In the genomic region with DNA sequence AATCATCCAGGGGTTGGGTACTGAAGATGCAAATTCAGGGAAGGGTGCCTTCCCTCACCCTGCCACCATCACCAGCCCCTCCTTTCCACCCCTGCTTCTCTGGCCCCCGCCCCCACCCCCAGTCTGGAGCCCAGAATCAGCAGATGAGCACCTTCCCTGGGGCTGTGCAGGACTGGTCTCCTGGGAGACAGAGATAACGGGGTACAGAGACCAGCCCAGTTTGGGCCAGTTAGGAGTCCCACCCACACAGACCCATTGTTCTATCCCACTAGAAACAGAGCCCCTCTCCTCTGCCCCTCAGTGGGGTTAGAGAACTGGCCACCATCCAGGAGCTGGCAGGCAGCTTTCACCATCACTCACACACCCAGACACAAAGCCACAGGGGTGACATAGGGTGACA, we compare ENCODE assay signal across 28 cellular contexts. TPM values are rescaled to one million over a fixed set of nuclear protein-coding genes. Genes with fewer than 3 reads are reported as not detected.
A peak's percentile ranks its signal among the peaks of the same experiment; 100 is the strongest.
DNase-seq lines count a peak whose midpoint lies in the region; ATAC-seq and TF ChIP-seq lines count a peak whose summit lies in the region.
"Had no signal": no experiment of that assay in that cellular context is flagged by ENCODE, and none has a peak within 500 bp of the region (broad histone marks: within the 10 kb centered on the region; RNA-seq: fewer than 3 reads in every experiment).

No MANE protein-coding gene starts in this region.

- DNase-seq in NCI-H82 (lab: John Stamatoyannopoulos, UW) (peak; percentile 33), NCI-H82 treated with DMSO at 0.1 percent for 48 hours (lab: John Stamatoyannopoulos, UW; ENCODE audit: unreplicated experiment) (no peak), NCI-H2081 treated with DMSO at 0.1 percent for 48 hours (lab: John Stamatoyannopoulos, UW) (peak; percentile 39), NCI-H146 (lab: John Stamatoyannopoulos, UW) (no peak), PC-9 (no peak), C1 segment of cervical spinal cord (lab: John Stamatoyannopoulos, UW) (no peak)
- DNase-seq: activated CD4-positive, CD25-positive, alpha-beta regulatory T cell; activated naive CD4-positive, alpha-beta T cell treated with Interleukin-2 at 50 U/mL for 16 hours; activated T-cell treated with anti-CD3 and anti-CD28 coated beads, Interleukin-2, amount 50 U/mL, for 1 hour; colonic mucosa; effector memory CD8-positive, alpha-beta T cell; esophagus squamous epithelium; gastrocnemius medialis; GF-D8; H7; hippocampal formation; left ventricle myocardium inferior; naive thymus-derived CD8-positive, alpha-beta T cell; NCI-H1930; stomach; T-helper 9 cell; trophoblast cell had no signal

- no peak overlapping the region for H3K4me2 ChIP-seq in PC-9

- CTCF ChIA-PET in PC-9 (lab: Charles Lee) = no interaction called here

- no peak for ATAC-seq in HG02678 (IDR thresholded peaks at IDR 0.05; ENCODE audit: unreplicated experiment)
- ATAC-seq: effector memory CD8-positive, alpha-beta T cell; gastrocnemius medialis; naive thymus-derived CD8-positive, alpha-beta T cell; sciatic nerve had no signal

- no TSS peak for BruUV-seq in PC-9 (replicated peaks; lab: Mats Ljungman, UMichigan)

- H2AFZ ChIP-seq in PC-9 = no peak overlapping the region

- H4K20me1 ChIP-seq in PC-9 (ENCODE audit: insufficient read depth) = no peaks in the 10 kb centered on the region

- no peak overlapping the region for H3K4me3 ChIP-seq in PC-9
- H3K4me3 ChIP-seq: breast epithelium, colonic mucosa, esophagus squamous epithelium, gastrocnemius medialis, left ventricle myocardium inferior, stomach had no signal

- H3K79me2 ChIP-seq in PC-9 (ENCODE audit: low read depth) = no peaks in the 10 kb centered on the region

- no peaks in the 10 kb centered on the region for H3K9me3 ChIP-seq in PC-9 (ENCODE audit: insufficient read depth, low read depth)
- H3K9me3 ChIP-seq: breast epithelium, colonic mucosa, esophagus squamous epithelium, gastrocnemius medialis, left ventricle myocardium inferior, stomach had no signal

- H3K9me2 ChIP-seq in PC-9 (ENCODE audit: insufficient read depth) = no peaks in the 10 kb centered on the region

- H3K27ac ChIP-seq in VCaP = peak overlapping the region; percentile 79
- no peak overlapping the region for H3K27ac ChIP-seq in PC-9
- H3K27ac ChIP-seq: breast epithelium, gastrocnemius medialis, left ventricle myocardium inferior had no signal

- POLR2A ChIA-PET in PC-9 (lab: Charles Lee; ENCODE audit: unreplicated experiment) = no interaction called here

- H3K36me3 ChIP-seq in PC-9 (ENCODE audit: low read depth) = no peaks in the 10 kb centered on the region
- H3K36me3 ChIP-seq: breast epithelium, colonic mucosa, esophagus squamous epithelium, gastrocnemius medialis, left ventricle myocardium inferior, stomach had no signal

- peaks cover 23% of the 10 kb centered on the region; the same call in 1 of the 2 replicates for H3K27me3 ChIP-seq in PC-9 (ENCODE audit: insufficient read depth, low read depth)

- 0 out of 2 replicates have a peak, but pooled peaks cover 3% of the 10 kb centered on the region for H3F3A ChIP-seq in PC-9 (ENCODE audit: insufficient read depth, low read depth)

- TF ChIP-seq CTCF in VCaP (conservative IDR thresholded peaks at IDR 0.05) (no peak), PC-9 (conservative IDR thresholded peaks at IDR 0.05) (no peak)

- H3K4me1 ChIP-seq in PC-9 (replicated peaks; ENCODE audit: insufficient read depth) = peaks cover 13% of the 10 kb centered on the region; the same call in 1 of the 2 replicates

- intact Hi-C loops in PC-9 (cut with micrococcal nuclease; ENCODE audit: unreplicated experiment) = loop anchor here (5.0 kb wide), 1 partner anchor 60 kb away; no protein-coding TSS in a partner anchor

RNA-seq across cellular contexts. Expression of a gene that starts 4.5 kb away (rescaled TPM):
- total RNA-seq in PC-9 (2021) = not detected in 2 replicates
- total RNA-seq: breast epithelium; esophagus squamous epithelium; gastrocnemius medialis; H7; left ventricle myocardium inferior; mesothelial cell of epicardium; naive thymus-derived CD8-positive, alpha-beta T cell; sciatic nerve had no signal

RNA-seq across cellular contexts. Expression of a gene that starts 12.7 kb away (rescaled TPM):
- not detected in 2 replicates for total RNA-seq in PC-9 (2021)
- total RNA-seq: breast epithelium; gastrocnemius medialis; H7; left ventricle myocardium inferior; M059J; naive thymus-derived CD8-positive, alpha-beta T cell; sciatic nerve had no signal

RNA-seq across cellular contexts. Expression of a gene that starts 38.3 kb away (rescaled TPM):
- 0.17 and 0.20 TPM in 2 replicates for total RNA-seq in PC-9 (2021)
- total RNA-seq: breast epithelium; esophagus squamous epithelium; gastrocnemius medialis; left ventricle myocardium inferior; naive thymus-derived CD8-positive, alpha-beta T cell; sciatic nerve had no signal

RNA-seq across cellular contexts. Expression of a gene that starts 43.6 kb away (rescaled TPM):
- total RNA-seq in PC-9 (2021) = not detected in 2 replicates
- total RNA-seq: H7; left ventricle myocardium inferior; M059J; mesothelial cell of epicardium; naive thymus-derived CD8-positive, alpha-beta T cell had no signal

Comparison
In these comparisons a context has a peak if more than half of its experiments do, and no peak if none do; other contexts are left out.
1. DNase-seq: peak in NCI-H82 (single experiment) and NCI-H2081 treated with DMSO at 0.1 percent for 48 hours (single experiment); none in NCI-H82 treated with DMSO at 0.1 percent for 48 hours (single experiment), NCI-H146 (single experiment), PC-9 (0 of 2) and C1 segment of cervical spinal cord (0 of 14).